10 cellular contexts compared by ENCODE assay signal in the genomic region with DNA sequence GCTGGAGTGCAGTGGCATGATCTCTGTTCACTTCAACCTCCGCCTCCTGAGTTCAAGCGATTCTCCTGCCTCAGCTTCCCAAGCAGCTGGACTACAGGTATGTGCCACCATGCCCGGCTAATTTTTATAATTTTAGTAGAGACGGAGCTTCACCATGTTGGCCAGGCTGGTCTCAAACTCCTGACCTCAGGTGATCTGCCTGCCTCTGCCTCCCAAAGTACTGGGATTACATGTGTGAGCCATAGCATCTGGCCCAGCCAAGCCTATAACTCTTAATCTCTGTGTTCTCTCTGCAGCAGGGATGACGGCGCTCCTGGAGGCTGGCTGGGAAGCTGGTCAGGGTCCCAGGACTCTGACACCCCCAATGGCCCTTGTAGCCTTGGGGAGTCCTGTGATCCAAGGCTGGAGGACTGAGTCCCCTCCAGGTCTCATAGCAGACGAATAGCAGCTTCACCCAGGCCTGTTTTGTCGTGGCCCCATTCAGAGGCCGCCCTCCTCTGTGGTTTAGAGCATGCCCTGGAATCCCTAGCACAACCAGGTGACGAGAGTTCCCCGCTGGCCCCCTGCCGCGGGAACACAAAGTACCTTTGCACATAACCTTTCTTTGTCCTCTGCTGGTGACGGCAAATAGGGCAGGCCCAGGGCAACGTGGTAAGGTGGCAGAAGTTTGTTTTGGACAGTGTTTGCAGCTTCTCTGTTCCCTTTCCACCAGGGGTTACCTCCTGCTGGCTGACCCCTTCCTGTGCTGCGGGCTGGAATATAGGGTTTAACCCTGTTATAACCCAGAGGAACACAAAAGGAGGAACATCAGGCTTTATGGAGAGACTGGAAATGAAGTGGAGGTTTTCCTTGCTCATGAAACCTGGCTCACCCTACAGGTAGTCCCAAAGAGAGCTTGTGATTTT. TPM values are rescaled to one million over a fixed set of nuclear protein-coding genes. Genes with fewer than 3 reads are reported as not detected.
DNase-seq lines count a peak whose midpoint lies in the region; ATAC-seq and TF ChIP-seq lines count a peak whose summit lies in the region.
"Had no signal": no experiment of that assay in that cellular context is flagged by ENCODE, and none has a peak within 500 bp of the region (broad histone marks: within the 10 kb centered on the region; RNA-seq: fewer than 3 reads in every experiment).

No MANE protein-coding gene starts in this region.

- peak overlapping the region; percentile 73 to 85 (median 82) for H3K27ac ChIP-seq in upper lobe of left lung
- H3K27ac ChIP-seq: ovary had no signal

- intact Hi-C loops in left colon (cut with DNase I, micrococcal nuclease), result no loop called here
- intact Hi-C loops in posterior vena cava (cut with DNase I), result no loop called here

- 58 to 66% methylated on average over 13 to 16 of the region's 16 CpGs for WGBS in upper lobe of left lung, 2 donors

- DNase-seq in activated T-cell treated with anti-CD3 and anti-CD28 coated beads for 1 hour (ENCODE audit: low read depth) (peak; percentile 30), activated T-cell treated with anti-CD3 and anti-CD28 coated beads for 4 hours (no peak), activated gamma-delta T cell treated with Interleukin-2 at 50 U/mL for 16 hours (peak; percentile 29), left colon (peak in 1 of 2 donors; percentile 41), upper lobe of left lung (peak; percentile 73 to 84), posterior vena cava (ENCODE audit: low spot score) (no peak), NCI-H1694 (lab: John Stamatoyannopoulos, UW) (no peak)
- DNase-seq: EL had no signal

- peak in 1 of 4 donors; percentile 47 for TF ChIP-seq POLR2A in upper lobe of left lung (IDR thresholded peaks at IDR 0.05)

- H3K27me3 ChIP-seq in upper lobe of left lung, result no peaks in the 10 kb centered on the region
- H3K27me3 ChIP-seq: ovary had no signal

- H3K36me3 ChIP-seq in upper lobe of left lung, result no peaks in the 10 kb centered on the region
- H3K36me3 ChIP-seq: ovary had no signal

- ATAC-seq in left colon (peak; percentile 46), upper lobe of left lung (ENCODE audit: low FRiP score in 2 of 2) (peak; percentile 41 to 73), HG02571 (IDR thresholded peaks at IDR 0.05; ENCODE audit: unreplicated experiment) (no peak)

- peaks cover 0 to 33% (median 28%) of the 10 kb centered on the region in 4 donors for H3K4me1 ChIP-seq in upper lobe of left lung

- no peak overlapping the region for H3K4me3 ChIP-seq in upper lobe of left lung
- H3K4me3 ChIP-seq: ovary had no signal

- H3K9me3 ChIP-seq in upper lobe of left lung, result no peaks in the 10 kb centered on the region
- H3K9me3 ChIP-seq: ovary had no signal

- TF ChIP-seq CTCF in upper lobe of left lung (IDR thresholded peaks at IDR 0.05), result peak in 3 of 6 experiments; percentile 47 to 67 (median 49)

- peak in 3 of 4 donors; percentile 62 to 88 (median 82) for TF ChIP-seq EP300 in upper lobe of left lung (IDR thresholded peaks at IDR 0.05)

RNA-seq across cellular contexts. Expression of gene TOB1, which starts 43.0 kb away (rescaled TPM):
- total RNA-seq in left colon (100 to 1,000 TPM; 138 to 175 TPM), upper lobe of left lung (10 to 100 TPM; 16.0 to 98.5 (median 53.5) TPM), posterior vena cava (10 to 100 TPM; 48.9 to 59.1 TPM)

Comparison
In these comparisons a context has a peak if more than half of its experiments do, and no peak if none do; other contexts are left out.
1. DNase-seq: peak in activated T-cell treated with anti-CD3 and anti-CD28 coated beads for 1 hour (single experiment), activated gamma-delta T cell treated with Interleukin-2 at 50 U/mL for 16 hours (single experiment) and upper lobe of left lung (2 of 2); none in activated T-cell treated with anti-CD3 and anti-CD28 coated beads for 4 hours (single experiment), posterior vena cava (single experiment) and NCI-H1694 (single experiment).